Comparison of ENCODE assay signal across 2 cellular contexts in genomic region chr19:34982275-34982674, GRCh38.
TF ChIP-seq lines count a peak whose summit lies in the region.

No MANE protein-coding gene starts in this region.

TF ChIP-seq in IMR-90, 13 proteins besides CTCF, POLR2A, EP300 and RAD21:
- no peak for TF ChIP-seq MAZ (IDR thresholded peaks at IDR 0.05; ENCODE audit: borderline replicate concordance, low read depth, low read length)
- TF ChIP-seq NFE2L2 (IDR thresholded peaks at IDR 0.05; ENCODE audit: low read depth, low read length) = 0 out of 2 replicates have a peak, but pooled peaks have one; percentile 23
TF ChIP-seq in IMR-90: peak in this region for 1.

TF ChIP-seq in K562, 482 proteins besides CTCF, POLR2A, EP300 and RAD21:
- TF ChIP-seq PATZ1 (CRISPR knock-in tag; IDR thresholded peaks at IDR 0.05; ENCODE audit: borderline replicate concordance) (no peak), MEIS2 (IDR thresholded peaks at IDR 0.05; ENCODE audit: partially characterized antibody) (no peak), PHTF2 (CRISPR knock-in tag; IDR thresholded peaks at IDR 0.05) (no peak), ZNF639 (CRISPR knock-in tag; conservative IDR thresholded peaks at IDR 0.05 in 1 of 2, IDR thresholded peaks at IDR 0.05 in 1 of 2) (no peak), C11orf30 (IDR thresholded peaks at IDR 0.05; ENCODE audit: low read depth) (peak; percentile 66), MAFF (IDR thresholded peaks at IDR 0.05; ENCODE audit: low read length) (0 out of 2 replicates have a peak, but pooled peaks have one; percentile 9), ZNF316 (IDR thresholded peaks at IDR 0.05) (peak; percentile 85), CBFA2T2 (conservative IDR thresholded peaks at IDR 0.05) (no peak), ZNF717 (CRISPR knock-in tag; IDR thresholded peaks at IDR 0.05) (no peak), SRSF3 (IDR thresholded peaks at IDR 0.05; ENCODE audit: insufficient read depth, low read length) (no peak), MAFG (tag; conservative IDR thresholded peaks at IDR 0.05) (peak; percentile 68)
